ENCODE assay signal across 15 cellular contexts in the genomic region with DNA sequence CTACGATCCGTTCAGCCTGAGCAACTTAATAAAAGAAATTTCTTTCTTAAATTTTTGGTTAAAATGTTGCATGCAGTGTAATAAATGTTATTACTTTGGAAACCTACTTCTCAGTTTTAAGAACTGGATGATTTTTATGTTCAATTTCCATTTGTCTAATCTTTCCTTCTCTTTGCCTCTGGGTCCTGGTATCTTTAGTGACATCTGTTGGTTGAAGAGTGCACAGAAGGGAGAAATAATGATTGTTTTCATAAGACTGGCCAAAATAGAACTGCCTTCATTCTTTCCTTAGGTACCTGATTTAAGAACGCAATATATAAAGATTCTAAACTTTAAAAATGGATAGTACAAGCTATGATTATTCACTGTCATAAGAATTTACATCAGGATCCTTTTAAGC.
A peak's percentile ranks its signal among the peaks of the same experiment; 100 is the strongest.
DNase-seq lines count a peak whose midpoint lies in the region; ATAC-seq and TF ChIP-seq lines count a peak whose summit lies in the region.
"Had no signal": no experiment of that assay in that cellular context is flagged by ENCODE, and none has a peak within 500 bp of the region (broad histone marks: within the 10 kb centered on the region; RNA-seq: fewer than 3 reads in every experiment).

No MANE protein-coding gene starts in this region.

- POLR2A ChIA-PET in AG04450 (lab: Yijun Ruan, JAX), result interaction anchor here (0.7 kb wide), 1 partner anchor 399 kb away, joined by 3 read pairs; no protein-coding TSS in a partner anchor

- no peaks in the 10 kb centered on the region for H3K27me3 ChIP-seq in AG04450 (ENCODE audit: control insufficient read depth, insufficient read depth, low read length)
- no peaks in the 10 kb centered on the region for H3K27me3 ChIP-seq in GM23338 (ENCODE audit: insufficient read depth)
- no peaks in the 10 kb centered on the region for H3K27me3 ChIP-seq in RWPE2 (ENCODE audit: insufficient read depth, poor library complexity, severe bottlenecking)
- no peaks in the 10 kb centered on the region for H3K27me3 ChIP-seq in ascending aorta
- H3K27me3 ChIP-seq: adrenal gland had no signal

- H3K79me2 ChIP-seq in GM23338 (replicated peaks; ENCODE audit: insufficient read depth), result no peaks in the 10 kb centered on the region

- H3K4me1 Mint-ChIP-seq in GM23338, result no peaks in the 10 kb centered on the region

- H3K27ac ChIP-seq in AG04450 (ENCODE audit: low read depth, low read length) (no peak overlapping the region), GM23338 (ENCODE audit: low read depth) (no peak overlapping the region), RWPE2 (ENCODE audit: poor library complexity, severe bottlenecking) (no peak overlapping the region), ascending aorta (no peak overlapping the region)
- H3K27ac ChIP-seq: adrenal gland had no signal

- H2AFZ ChIP-seq in GM23338, result no peak overlapping the region

- H3K9me3 ChIP-seq in AG04450 (ENCODE audit: control insufficient read depth, insufficient read depth, low read length) (no peaks in the 10 kb centered on the region), RWPE2 (ENCODE audit: severe bottlenecking) (no peaks in the 10 kb centered on the region), ascending aorta (no peaks in the 10 kb centered on the region)
- H3K9me3 ChIP-seq: adrenal gland had no signal

- ATAC-seq in GM23338, result no peak
- ATAC-seq in RWPE2 (ENCODE audit: low read depth), result no peak
- ATAC-seq in GM19397 (IDR thresholded peaks at IDR 0.05; ENCODE audit: unreplicated experiment), result no peak
- ATAC-seq: activated CD4-positive, CD25-positive, alpha-beta regulatory T cell treated with anti-CD3 and anti-CD28 coated beads, Interleukin-2, amount 50 U/mL, for 24 hours; CD8-positive, alpha-beta T cell; effector memory CD8-positive, alpha-beta T cell had no signal

- DNase-seq in AG04450 (ENCODE audit: low read depth, low spot score) (no peak), GM23338 (ENCODE audit: low spot score) (no peak), RWPE2 (ENCODE audit: low spot score) (no peak), fibroblast of pulmonary artery (ENCODE audit: low read depth) (no peak), NAMALWA (ENCODE audit: low spot score) (no peak), ascending aorta (ENCODE audit: low spot score in 2 of 2) (no peak)
- DNase-seq in activated naive CD4-positive, alpha-beta T cell (lab: John Stamatoyannopoulos, UW), result no peak
- DNase-seq: activated T-cell treated with anti-CD3 and anti-CD28 coated beads, Interleukin-2, amount 50 U/mL, for 1 hour; adrenal gland; CD8-positive, alpha-beta T cell; effector memory CD8-positive, alpha-beta T cell; NCI-H1930 had no signal

- no peaks in the 10 kb centered on the region for H3K9me3 Mint-ChIP-seq in GM23338
- H3K9me3 Mint-ChIP-seq: CD8-positive, alpha-beta T cell; effector memory CD8-positive, alpha-beta T cell; natural killer cell treated with Interleukin-12 subunit alpha and Interleukin-12 subunit beta and Interleukin-15 and Interleukin-18, amount 100 ng/mL, for 72 hours had no signal

- H3K27ac Mint-ChIP-seq in GM23338, result no peak overlapping the region
- H3K27ac Mint-ChIP-seq: CD8-positive, alpha-beta T cell; effector memory CD8-positive, alpha-beta T cell; natural killer cell treated with Interleukin-12 subunit alpha and Interleukin-12 subunit beta and Interleukin-15 and Interleukin-18, amount 100 ng/mL, for 72 hours had no signal

- no peak overlapping the region for H3K4me2 ChIP-seq in GM23338

- H3K4me1 ChIP-seq in GM23338 (ENCODE audit: insufficient read depth) (no peaks in the 10 kb centered on the region), RWPE2 (ENCODE audit: insufficient read depth, poor library complexity, severe bottlenecking) (no peaks in the 10 kb centered on the region), ascending aorta (no peaks in the 10 kb centered on the region)
- H3K4me1 ChIP-seq: adrenal gland had no signal

- no peaks in the 10 kb centered on the region for H3K9me2 ChIP-seq in GM23338 (ENCODE audit: insufficient read depth)

- H3K36me3 ChIP-seq in GM23338 (ENCODE audit: insufficient read depth) (no peaks in the 10 kb centered on the region), RWPE2 (ENCODE audit: low read depth) (no peaks in the 10 kb centered on the region), ascending aorta (no peaks in the 10 kb centered on the region)
- H3K36me3 ChIP-seq: adrenal gland had no signal

- CTCF ChIA-PET in AG04450 (lab: Charles Lee), result no interaction called here

- no peaks in the 10 kb centered on the region for H3K36me3 Mint-ChIP-seq in GM23338 (ENCODE audit: low read depth)
- H3K36me3 Mint-ChIP-seq: CD8-positive, alpha-beta T cell; natural killer cell treated with Interleukin-12 subunit alpha and Interleukin-12 subunit beta and Interleukin-15 and Interleukin-18, amount 100 ng/mL, for 72 hours had no signal

- TF ChIP-seq CTCF in AG04450 (IDR thresholded peaks at IDR 0.05; ENCODE audit: low read depth, low read length) (peak; percentile 45), GM23338 (conservative IDR thresholded peaks at IDR 0.05; ENCODE audit: low read depth in 2 of 2) (peak; percentile 35 to 40; a peak in 3 of 4 replicates), RWPE2 (IDR thresholded peaks at IDR 0.05; ENCODE audit: poor library complexity, severe bottlenecking) (peak; percentile 56), fibroblast of pulmonary artery (IDR thresholded peaks at IDR 0.05; ENCODE audit: low read length, missing control alignments) (peak; percentile 33), ascending aorta (IDR thresholded peaks at IDR 0.05) (no peak)

- H3K27me3 Mint-ChIP-seq in GM23338 (ENCODE audit: insufficient read depth, low read depth, poor library complexity), result no peaks in the 10 kb centered on the region

- no peaks in the 10 kb centered on the region for H3F3A ChIP-seq in GM23338 (replicated peaks; ENCODE audit: low read depth)

- no peak overlapping the region for H3K4me3 Mint-ChIP-seq in GM23338
- H3K4me3 Mint-ChIP-seq: CD8-positive, alpha-beta T cell; effector memory CD8-positive, alpha-beta T cell; natural killer cell treated with Interleukin-12 subunit alpha and Interleukin-12 subunit beta and Interleukin-15 and Interleukin-18, amount 100 ng/mL, for 72 hours had no signal

- intact Hi-C loops in ascending aorta (cut with DNase I), result no loop called here

- no peaks in the 10 kb centered on the region for H4K20me1 ChIP-seq in GM23338 (replicated peaks; ENCODE audit: insufficient read depth)

- H3K4me3 ChIP-seq in AG04450 (ENCODE audit: low read depth, low read length), result no peak overlapping the region
- no peak overlapping the region for H3K4me3 ChIP-seq in GM23338
- H3K4me3 ChIP-seq in RWPE2 (ENCODE audit: severe bottlenecking), result no peak overlapping the region
- no peak overlapping the region for H3K4me3 ChIP-seq in fibroblast of pulmonary artery (replicated peaks; ENCODE audit: low read depth, low read length)
- H3K4me3 ChIP-seq in ascending aorta, result no peak overlapping the region
- H3K4me3 ChIP-seq: adrenal gland had no signal

TF ChIP-seq in GM23338, 12 proteins besides CTCF, POLR2A, EP300 and RAD21 (continues in another document):
- TF ChIP-seq NANOG (IDR thresholded peaks at IDR 0.05; ENCODE audit: borderline replicate concordance), result no peak
- TF ChIP-seq, protein P1, sequence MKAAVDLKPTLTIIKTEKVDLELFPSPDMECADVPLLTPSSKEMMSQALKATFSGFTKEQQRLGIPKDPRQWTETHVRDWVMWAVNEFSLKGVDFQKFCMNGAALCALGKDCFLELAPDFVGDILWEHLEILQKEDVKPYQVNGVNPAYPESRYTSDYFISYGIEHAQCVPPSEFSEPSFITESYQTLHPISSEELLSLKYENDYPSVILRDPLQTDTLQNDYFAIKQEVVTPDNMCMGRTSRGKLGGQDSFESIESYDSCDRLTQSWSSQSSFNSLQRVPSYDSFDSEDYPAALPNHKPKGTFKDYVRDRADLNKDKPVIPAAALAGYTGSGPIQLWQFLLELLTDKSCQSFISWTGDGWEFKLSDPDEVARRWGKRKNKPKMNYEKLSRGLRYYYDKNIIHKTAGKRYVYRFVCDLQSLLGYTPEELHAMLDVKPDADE (IDR thresholded peaks at IDR 0.05), result no peak
- no peak for TF ChIP-seq CREB1 (CRISPR knock-in tag; IDR thresholded peaks at IDR 0.05; ENCODE audit: low read depth)
- TF ChIP-seq EZH2phosphoT487 (IDR thresholded peaks at IDR 0.05; ENCODE audit: unreplicated experiment), result no peak

Comparison
In these comparisons a context has a peak if more than half of its experiments do, and no peak if none do; other contexts are left out.
1. CTCF ChIP-seq: peak in AG04450 (single experiment), GM23338 (2 of 2), RWPE2 (single experiment) and fibroblast of pulmonary artery (single experiment); none in ascending aorta (0 of 3).